In genomic region chr1:25996966-25997758, GRCh38 we compare ENCODE assay signal across 8 cellular contexts. TPM values are rescaled to one million over a fixed set of nuclear protein-coding genes. Genes with fewer than 3 reads are reported as not detected.
DNase-seq lines count a peak whose midpoint lies in the region; TF ChIP-seq lines count a peak whose summit lies in the region.

No MANE protein-coding gene starts in this region.

- no peaks in the 10 kb centered on the region for H3K27me3 ChIP-seq in endocrine pancreas (ENCODE audit: control insufficient read depth, insufficient read depth, low read length)

- TF ChIP-seq CTCF in GM20000 (IDR thresholded peaks at IDR 0.05; ENCODE audit: extremely low read depth, missing control alignments): no peak

- 3% methylated on average over 11 of the region's 11 CpGs for WGBS in urinary bladder

- H3K4me3 ChIP-seq in endocrine pancreas (ENCODE audit: control insufficient read depth, insufficient read depth, low read length) (peak overlapping the region; percentile 87), urinary bladder (ENCODE audit: low read depth, low read length) (peak overlapping the region; percentile 44)

- H3K36me3 ChIP-seq in endocrine pancreas (ENCODE audit: control insufficient read depth, insufficient read depth, low read length): no peaks in the 10 kb centered on the region
- H3K36me3 ChIP-seq in urinary bladder (ENCODE audit: insufficient read depth): no peaks in the 10 kb centered on the region

- DNase-seq in AML-193 (lab: John Stamatoyannopoulos, UW) (peak; percentile 97 to 98), GM20000 (ENCODE audit: low spot score) (peak; percentile 43), SIG-M5 treated with dmso at 0.1 percent for 504 hours (lab: John Stamatoyannopoulos, UW; ENCODE audit: unreplicated experiment) (peak; percentile 96), midbrain (lab: John Stamatoyannopoulos, UW) (peak; percentile 39), H4 (ENCODE audit: low spot score) (no peak)
- no peak for DNase-seq in effector CD8-positive, alpha-beta T cell (lab: John Stamatoyannopoulos, UW)

- H3K4me1 ChIP-seq in endocrine pancreas (ENCODE audit: control insufficient read depth, insufficient read depth, low read length) (peaks cover 6% of the 10 kb centered on the region), urinary bladder (ENCODE audit: insufficient read depth) (no peaks in the 10 kb centered on the region)

- H3K27ac ChIP-seq in urinary bladder (ENCODE audit: low read depth): peak overlapping the region; percentile 81

- H3K9me3 ChIP-seq in endocrine pancreas (ENCODE audit: control insufficient read depth, low read length): no peaks in the 10 kb centered on the region

- peak overlapping the region; percentile 16 for H3K9ac ChIP-seq in endocrine pancreas (ENCODE audit: control insufficient read depth, insufficient read depth, low read length)

RNA-seq across cellular contexts. Expression of gene PAFAH2, which starts 0.7 kb away (rescaled TPM):
- total RNA-seq in urinary bladder: 10.0 TPM
- polyA plus RNA-seq in urinary bladder: 7.4 TPM
- 5.6 and 8.3 TPM in 2 replicates for total RNA-seq in H4 (2014; rRNA removed; shearing (Covaris generic))

RNA-seq across cellular contexts. Expression of gene EXTL1, which starts 24.4 kb away (rescaled TPM):
- total RNA-seq in urinary bladder: 2.3 TPM
- polyA plus RNA-seq in urinary bladder: 0.58 TPM
- total RNA-seq in H4 (2014; rRNA removed; shearing (Covaris generic)): not detected in 2 replicates

RNA-seq across cellular contexts. Expression of gene SLC30A2, which starts 48.8 kb away (rescaled TPM):
- total RNA-seq in urinary bladder: 1.7 TPM
- polyA plus RNA-seq in urinary bladder: 0.24 TPM
- not detected in 2 replicates for total RNA-seq in H4 (2014; rRNA removed; shearing (Covaris generic))

Comparison
In these comparisons a context has a peak if more than half of its experiments do, and no peak if none do; other contexts are left out.
1. DNase-seq: peak in AML-193 (2 of 2), GM20000 (single experiment), SIG-M5 treated with dmso at 0.1 percent for 504 hours (single experiment) and midbrain (single experiment); none in effector CD8-positive, alpha-beta T cell (single experiment) and H4 (single experiment).